ENCODE assay signal across 18 cellular contexts in genomic region chr19:35484637-35485036, GRCh38. TPM values are rescaled to one million over a fixed set of nuclear protein-coding genes. Genes with fewer than 3 reads are reported as not detected.
DNase-seq lines count a peak whose midpoint lies in the region; ATAC-seq, FAIRE-seq and TF ChIP-seq lines count a peak whose summit lies in the region.
"Had no signal": no experiment of that assay in that cellular context is flagged by ENCODE, and none has a peak within 500 bp of the region (broad histone marks: within the 10 kb centered on the region; RNA-seq: fewer than 3 reads in every experiment).

No MANE protein-coding gene starts in this region.

- no peak overlapping the region for H3K9ac ChIP-seq in GM12878 (ENCODE audit: control insufficient read depth, insufficient read depth, low read length)
- H3K9ac ChIP-seq: parathyroid adenoma had no signal

- peak overlapping the region; percentile 75 for H2AFZ ChIP-seq in GM12878 (ENCODE audit: control insufficient read depth, low read depth, low read length)
- H2AFZ ChIP-seq: parathyroid adenoma had no signal

- CTCF ChIA-PET in GM12878 (lab: Yijun Ruan, JAX), result interaction anchor here (1.0 to 5.4 kb wide), 2 partner anchors 11 to 131 kb away, joined by 3 to 55 read pairs; no protein-coding TSS in a partner anchor

- no peak for TF ChIP-seq CTCF in GM12878 (IDR thresholded peaks at IDR 0.05 in 2 of 3, conservative IDR thresholded peaks at IDR 0.05 in 1 of 3; ENCODE audit: control insufficient read depth in 2 of 3, extremely low read depth in 1 of 3, insufficient read depth in 1 of 3, low read depth in 3 of 3, low read length in 3 of 3)

- no peaks in the 10 kb centered on the region for H3K27me3 ChIP-seq in GM12878 (replicated peaks in 1 of 2; ENCODE audit: control insufficient read depth in 2 of 2, insufficient read depth in 2 of 2, low read length in 1 of 2)
- H3K27me3 ChIP-seq: body of pancreas had no signal

- 2% methylated on average over 6 of the region's 6 CpGs for WGBS in GM12878 (ENCODE audit: insufficient coverage, insufficient replicate concordance, low lambda C conversion rate, missing lambda C conversion rate)

- peak; percentile 94 for FAIRE-seq in GM12878 (lab: Jason Lieb, UNC)
- FAIRE-seq: HepG2 had no signal

- ATAC-seq in activated CD4-positive, CD25-positive, alpha-beta regulatory T cell treated with anti-CD3 and anti-CD28 coated beads, Interleukin-2, amount 50 U/mL, for 24 hours, result peak; percentile 25 to 43
- ATAC-seq in HG02885 (IDR thresholded peaks at IDR 0.05; ENCODE audit: poor library complexity, unreplicated experiment) (peak; percentile 56), GM12878 (peak; percentile 99)
- ATAC-seq: lower lobe of right lung had no signal

- H3K4me2 ChIP-seq in GM12878 (ENCODE audit: control insufficient read depth, insufficient read depth), result peak overlapping the region; percentile 32; the same call in 1 of the 2 replicates

- 0 out of 2 replicates have a peak overlapping the region, but pooled peaks have one; percentile 17 for H3K27ac ChIP-seq in GM12878 (ENCODE audit: control insufficient read depth, insufficient read depth)
- H3K27ac ChIP-seq: lower lobe of right lung, parathyroid adenoma had no signal

- RAD21 ChIA-PET in GM12878 (lab: Charles Lee; ENCODE audit: unreplicated experiment), result interaction anchor here (0.7 to 2.1 kb wide), 6 partner anchors 10 to 210 kb away, joined by 3 to 8 read pairs (median 4); no protein-coding TSS in a partner anchor

- H3K9me3 ChIP-seq in GM12878 (replicated peaks; ENCODE audit: control insufficient read depth, insufficient read depth, low read length), result no peaks in the 10 kb centered on the region
- H3K9me3 ChIP-seq: body of pancreas, lower lobe of right lung had no signal

- no peaks in the 10 kb centered on the region for H3K36me3 ChIP-seq in GM12878 (ENCODE audit: control insufficient read depth in 2 of 2, insufficient read depth in 2 of 2, low read length in 1 of 2)
- H3K36me3 ChIP-seq: lower lobe of right lung had no signal

- no TSS peak for BruUV-seq in GM12878 (replicated peaks; lab: Mats Ljungman, UMichigan)

- POLR2A ChIA-PET in GM12878 (lab: Charles Lee), result interaction anchor here (0.6 kb wide), 2 partner anchors 23 to 60 kb away, joined by 3 to 4 read pairs; no protein-coding TSS in a partner anchor

- SMC1A ChIA-PET in GM12878 (lab: Charles Lee; ENCODE audit: uncharacterized antibody, unreplicated experiment), result interaction anchor here (0.6 to 4.1 kb wide), 7 partner anchors 9 to 161 kb away, joined by 3 to 21 read pairs (median 4); no protein-coding TSS in a partner anchor

- in situ Hi-C loops in GM12878 (cut with MboI), result no loop called here

- no peak for DNase-seq in activated CD4-positive, CD25-positive, alpha-beta regulatory T cell (lab: John Stamatoyannopoulos, UW)
- peak; percentile 73 for DNase-seq in GM19240 (ENCODE audit: insufficient read length, low spot score)
- peak; percentile 85 for DNase-seq in GM12878 (ENCODE audit: low read depth, low spot score)
- no peak for DNase-seq in DMS153 treated with DMSO at 0.1 percent for 48 hours (lab: John Stamatoyannopoulos, UW; ENCODE audit: unreplicated experiment)
- DNase-seq in anterior cingulate cortex (lab: John Stamatoyannopoulos, UW), result no peak
- DNase-seq in activated gamma-delta T cell (lab: John Stamatoyannopoulos, UW), result no peak
- DNase-seq: 8988T, body of pancreas, endodermal cell, HFFc6, lower lobe of right lung, NCI-H1694 treated with DMSO at 0.1 percent for 48 hours, T-cell had no signal

- no peak for TF ChIP-seq POLR2A in GM12878 (IDR thresholded peaks at IDR 0.05; ENCODE audit: low read depth, low read length)

- H3K4me1 ChIP-seq in GM12878 (ENCODE audit: control insufficient read depth, insufficient read depth, low read length), result peaks cover 14% of the 10 kb centered on the region
- H3K4me1 ChIP-seq: lower lobe of right lung had no signal

- no peak for TF ChIP-seq RAD21 in GM12878 (IDR thresholded peaks at IDR 0.05; ENCODE audit: insufficient read depth, low read depth, low read length)

- intact Hi-C loops in GM12878 (cut with micrococcal nuclease; ENCODE audit: unreplicated experiment), result no loop called here

- H3K79me2 ChIP-seq in GM12878 (ENCODE audit: control insufficient read depth, insufficient read depth, low read length), result no peaks in the 10 kb centered on the region
- H3K79me2 ChIP-seq: parathyroid adenoma had no signal

- H4K20me1 ChIP-seq in GM12878 (ENCODE audit: control insufficient read depth, insufficient read depth), result no peaks in the 10 kb centered on the region

- no peak overlapping the region for H3K4me3 ChIP-seq in GM12878
- H3K4me3 ChIP-seq: body of pancreas, lower lobe of right lung had no signal

- TF ChIP-seq EP300 in GM12878 (IDR thresholded peaks at IDR 0.05; ENCODE audit: borderline replicate concordance in 1 of 2, control insufficient read depth in 1 of 2, low read depth in 2 of 2, low read length in 2 of 2), result 0 out of 4 replicates have a peak, but pooled peaks of 1 of the 2 experiments have one; percentile 33

RNA-seq across cellular contexts. Expression of gene KRTDAP, which starts 5.6 kb away (rescaled TPM):
- not detected in 2 replicates for total RNA-seq in GM12878 (2013; cell fraction: nucleolus; rRNA removed)
- total RNA-seq in GM12878 (2014; rRNA removed) (not detected in 2 replicates), GM12878 (2014; rRNA removed; fragmentation: Illumina TruSeq; extraction: Trizol) (not detected in 2 replicates), GM12878 (2021) (not detected in 2 replicates)
- polyA plus RNA-seq in GM12878 (2011; ENCODE audit: low read depth), result not detected
- polyA plus RNA-seq in GM12878 (2011; rRNA removed) (0.23 TPM in 1 of 2 replicates, not detected in the other), GM12878 (2014; fragmentation: Illumina TruSeq; extraction: Trizol) (not detected in 2 replicates), GM12878 (2014; fragmentation: Nextera tagmentation; extraction: Ambion mirVana) (not detected), GM12878 (2014; rRNA removed) (not detected in 2 replicates), GM12878 (2016; fragmentation: Nextera tagmentation; extraction: Ambion mirVana) (not detected)
- polyA plus RNA-seq in GM12878 (2011; cell fraction: cytosol; rRNA removed), result not detected in 2 replicates
- polyA plus RNA-seq in GM12878 (2011; cell fraction: nucleus; rRNA removed), result 0.34 TPM in 1 of 2 replicates, not detected in the other
- polyA plus RNA-seq in GM12878 (2012), result not detected in 2 replicates
- polyA minus RNA-seq in GM12878 (2011; rRNA and poly(A)+ RNA removed), result not detected in 2 replicates
- not detected in 2 replicates for polyA minus RNA-seq in GM12878 (2011; cell fraction: cytosol; rRNA and poly(A)+ RNA removed)
- polyA minus RNA-seq in GM12878 (2011; cell fraction: nucleus; rRNA and poly(A)+ RNA removed), result not detected in 2 replicates
- total RNA-seq: body of pancreas, HFFc6, subcutaneous adipose tissue, T-cell had no signal

RNA-seq across cellular contexts. Expression of gene DMKN, which starts 28.8 kb away (rescaled TPM):
- total RNA-seq in GM12878 (2013; cell fraction: nucleolus; rRNA removed), result 230 and 233 TPM in 2 replicates
- total RNA-seq in GM12878 (2014; rRNA removed) (59.5 and 68.0 TPM in 2 replicates), GM12878 (2014; rRNA removed; fragmentation: Illumina TruSeq; extraction: Trizol) (52.6 and 61.3 TPM in 2 replicates), GM12878 (2021) (57.8 and 64.9 TPM in 2 replicates)
- 52.3 TPM for polyA plus RNA-seq in GM12878 (2011; ENCODE audit: low read depth)
- polyA plus RNA-seq in GM12878 (2011; rRNA removed) (60.7 and 72.5 TPM in 2 replicates), GM12878 (2014; fragmentation: Illumina TruSeq; extraction: Trizol) (90.7 and 102 TPM in 2 replicates), GM12878 (2014; fragmentation: Nextera tagmentation; extraction: Ambion mirVana) (10 to 100 TPM; 36.4 to 43.3 TPM), GM12878 (2014; rRNA removed) (87.8 and 114 TPM in 2 replicates), GM12878 (2016; fragmentation: Nextera tagmentation; extraction: Ambion mirVana) (10 to 100 TPM; 57.8 to 65.9 TPM)
- 78.7 and 92.1 TPM in 2 replicates for polyA plus RNA-seq in GM12878 (2011; cell fraction: cytosol; rRNA removed)
- polyA plus RNA-seq in GM12878 (2011; cell fraction: nucleus; rRNA removed), result 118 and 167 TPM in 2 replicates
- 23.7 and 29.9 TPM in 2 replicates for polyA plus RNA-seq in GM12878 (2012)
- polyA minus RNA-seq in GM12878 (2011; rRNA and poly(A)+ RNA removed), result 16.8 and 29.2 TPM in 2 replicates
- polyA minus RNA-seq in GM12878 (2011; cell fraction: cytosol; rRNA and poly(A)+ RNA removed), result 10.3 and 13.2 TPM in 2 replicates
- 28.0 and 32.9 TPM in 2 replicates for polyA minus RNA-seq in GM12878 (2011; cell fraction: nucleus; rRNA and poly(A)+ RNA removed)

RNA-seq across cellular contexts. Expression of gene FFAR2, which starts 36.6 kb away (rescaled TPM):
- 1.3 and 1.4 TPM in 2 replicates for total RNA-seq in GM12878 (2013; cell fraction: nucleolus; rRNA removed)
- total RNA-seq in GM12878 (2014; rRNA removed), result 2.8 and 2.9 TPM in 2 replicates
- 1.9 and 2.5 TPM in 2 replicates for total RNA-seq in GM12878 (2014; rRNA removed; fragmentation: Illumina TruSeq; extraction: Trizol)
- 2.3 and 2.8 TPM in 2 replicates for total RNA-seq in GM12878 (2021)
- polyA plus RNA-seq in GM12878 (2011; ENCODE audit: low read depth), result 2.5 TPM
- polyA plus RNA-seq in GM12878 (2011; rRNA removed), result 0.05 and 0.06 TPM in 2 replicates
- polyA plus RNA-seq in GM12878 (2011; cell fraction: cytosol; rRNA removed), result 0.03 and 0.08 TPM in 2 replicates
- not detected in 2 replicates for polyA plus RNA-seq in GM12878 (2011; cell fraction: nucleus; rRNA removed)
- 2.0 and 3.2 TPM in 2 replicates for polyA plus RNA-seq in GM12878 (2012)
- polyA plus RNA-seq in GM12878 (2014; fragmentation: Illumina TruSeq; extraction: Trizol), result 2.5 and 4.0 TPM in 2 replicates
- 1 to 10 TPM; 1.8 to 3.1 TPM for polyA plus RNA-seq in GM12878 (2014; fragmentation: Nextera tagmentation; extraction: Ambion mirVana)
- 2.8 and 3.1 TPM in 2 replicates for polyA plus RNA-seq in GM12878 (2014; rRNA removed)
- 1 to 10 TPM in 1 of 2 experiments, under 1 TPM in 1; 0.53 to 1.1 TPM for polyA plus RNA-seq in GM12878 (2016; fragmentation: Nextera tagmentation; extraction: Ambion mirVana)
- polyA minus RNA-seq in GM12878 (2011; rRNA and poly(A)+ RNA removed), result 0.10 TPM in 1 of 2 replicates, not detected in the other
- polyA minus RNA-seq in GM12878 (2011; cell fraction: cytosol; rRNA and poly(A)+ RNA removed), result not detected in 2 replicates
- 0.19 TPM in 1 of 2 replicates, not detected in the other for polyA minus RNA-seq in GM12878 (2011; cell fraction: nucleus; rRNA and poly(A)+ RNA removed)
- total RNA-seq: body of pancreas, endodermal cell, HepG2, HFFc6, T-cell had no signal

RNA-seq across cellular contexts. Expression of gene SBSN, which starts 43.5 kb away (rescaled TPM):
- total RNA-seq in GM12878 (2013; cell fraction: nucleolus; rRNA removed), result 0.19 TPM in 1 of 2 replicates, not detected in the other
- not detected in 2 replicates for total RNA-seq in GM12878 (2014; rRNA removed)
- total RNA-seq in GM12878 (2014; rRNA removed; fragmentation: Illumina TruSeq; extraction: Trizol), result not detected in 2 replicates
- not detected in 2 replicates for total RNA-seq in GM12878 (2021)
- polyA plus RNA-seq in GM12878 (2011; ENCODE audit: low read depth), result not detected
- polyA plus RNA-seq in GM12878 (2011; rRNA removed), result not detected in 2 replicates
- not detected in 2 replicates for polyA plus RNA-seq in GM12878 (2011; cell fraction: cytosol; rRNA removed)
- 0.25 TPM in 1 of 2 replicates, not detected in the other for polyA plus RNA-seq in GM12878 (2011; cell fraction: nucleus; rRNA removed)
- 0.18 and 0.32 TPM in 2 replicates for polyA plus RNA-seq in GM12878 (2012)
- not detected in 2 replicates for polyA plus RNA-seq in GM12878 (2014; fragmentation: Illumina TruSeq; extraction: Trizol)
- polyA plus RNA-seq in GM12878 (2014; fragmentation: Nextera tagmentation; extraction: Ambion mirVana), result not detected
- 0.09 TPM in 1 of 2 replicates, not detected in the other for polyA plus RNA-seq in GM12878 (2014; rRNA removed)
- polyA plus RNA-seq in GM12878 (2016; fragmentation: Nextera tagmentation; extraction: Ambion mirVana), result not detected
- not detected in 2 replicates for polyA minus RNA-seq in GM12878 (2011; rRNA and poly(A)+ RNA removed)
- not detected in 2 replicates for polyA minus RNA-seq in GM12878 (2011; cell fraction: cytosol; rRNA and poly(A)+ RNA removed)
- not detected in 2 replicates for polyA minus RNA-seq in GM12878 (2011; cell fraction: nucleus; rRNA and poly(A)+ RNA removed)
- total RNA-seq: body of pancreas, endodermal cell, HepG2, lower lobe of right lung, subcutaneous adipose tissue had no signal
- polyA plus RNA-seq: HepG2 had no signal

RNA-seq across cellular contexts. Expression of gene GAPDHS, which starts 48.6 kb away (rescaled TPM):
- not detected in 2 replicates for total RNA-seq in GM12878 (2013; cell fraction: nucleolus; rRNA removed)
- not detected in 2 replicates for total RNA-seq in GM12878 (2014; rRNA removed)
- total RNA-seq in GM12878 (2014; rRNA removed; fragmentation: Illumina TruSeq; extraction: Trizol), result not detected in 2 replicates
- total RNA-seq in GM12878 (2021), result not detected in 2 replicates
- polyA plus RNA-seq in GM12878 (2011; ENCODE audit: low read depth), result not detected
- 0.08 TPM in 1 of 2 replicates, not detected in the other for polyA plus RNA-seq in GM12878 (2011; rRNA removed)
- 0.06 and 0.07 TPM in 2 replicates for polyA plus RNA-seq in GM12878 (2011; cell fraction: cytosol; rRNA removed)
- not detected in 2 replicates for polyA plus RNA-seq in GM12878 (2011; cell fraction: nucleus; rRNA removed)
- not detected in 2 replicates for polyA plus RNA-seq in GM12878 (2012)
- polyA plus RNA-seq in GM12878 (2014; fragmentation: Illumina TruSeq; extraction: Trizol), result not detected in 2 replicates
- polyA plus RNA-seq in GM12878 (2014; fragmentation: Nextera tagmentation; extraction: Ambion mirVana), result not detected
- polyA plus RNA-seq in GM12878 (2014; rRNA removed), result not detected in 2 replicates
- polyA plus RNA-seq in GM12878 (2016; fragmentation: Nextera tagmentation; extraction: Ambion mirVana), result not detected
- not detected in 2 replicates for polyA minus RNA-seq in GM12878 (2011; rRNA and poly(A)+ RNA removed)
- not detected in 2 replicates for polyA minus RNA-seq in GM12878 (2011; cell fraction: cytosol; rRNA and poly(A)+ RNA removed)
- polyA minus RNA-seq in GM12878 (2011; cell fraction: nucleus; rRNA and poly(A)+ RNA removed), result not detected in 2 replicates
- total RNA-seq: body of pancreas, endodermal cell, HepG2, HFFc6, lower lobe of right lung, subcutaneous adipose tissue, T-cell had no signal
- polyA plus RNA-seq: HepG2 had no signal

Comparison
In these comparisons a context has a peak if more than half of its experiments do, and no peak if none do; other contexts are left out.
1. ATAC-seq: peak in every context shown above with its lines; median percentile 99 in GM12878; 56 in HG02885; 34 in activated CD4-positive, CD25-positive, alpha-beta regulatory T cell treated with anti-CD3 and anti-CD28 coated beads, Interleukin-2, amount 50 U/mL, for 24 hours.
2. DNase-seq: peak in GM19240 (single experiment) and GM12878 (single experiment); none in activated CD4-positive, CD25-positive, alpha-beta regulatory T cell (0 of 4), DMS153 treated with DMSO at 0.1 percent for 48 hours (single experiment), anterior cingulate cortex (0 of 58) and activated gamma-delta T cell (single experiment).